1 cellular context compared by ENCODE assay signal in the genomic region with DNA sequence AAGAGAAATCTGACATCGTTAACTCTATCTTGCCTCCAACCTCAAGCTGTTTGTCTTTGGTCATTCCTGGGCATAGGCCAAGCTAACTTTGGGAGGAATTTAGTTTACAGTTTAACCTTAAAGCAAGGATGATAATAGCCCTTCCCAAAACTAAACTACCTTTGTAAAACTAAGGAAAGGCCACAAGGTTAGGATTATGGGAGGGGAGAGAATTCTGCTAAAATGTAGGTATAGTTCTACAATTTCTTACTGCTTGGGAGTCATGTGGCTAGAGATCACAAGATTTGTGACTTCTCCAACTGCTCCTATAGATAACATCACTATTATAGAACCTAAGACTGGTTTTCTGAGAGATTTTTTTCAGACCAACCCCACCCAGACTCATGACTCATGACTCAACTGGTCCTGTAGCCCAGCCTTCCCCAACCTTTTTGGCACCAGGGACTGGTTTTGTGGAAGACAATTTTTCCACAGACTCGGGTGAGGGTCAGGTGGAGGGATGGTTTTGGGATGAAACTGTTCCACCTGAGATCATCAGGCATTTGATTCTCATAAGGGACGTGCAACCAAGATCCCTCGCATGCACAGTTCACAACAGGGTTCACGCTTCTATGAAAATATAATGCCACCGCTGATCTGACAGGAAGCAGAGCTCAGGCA.
A peak's percentile ranks its signal among the peaks of the same experiment; 100 is the strongest.
TF ChIP-seq lines count a peak whose summit lies in the region.

No MANE protein-coding gene starts in this region.

TF ChIP-seq in K562, 482 proteins besides CTCF, POLR2A, EP300 and RAD21 (continued from another document and continues in another):
- TF ChIP-seq, protein P1, sequence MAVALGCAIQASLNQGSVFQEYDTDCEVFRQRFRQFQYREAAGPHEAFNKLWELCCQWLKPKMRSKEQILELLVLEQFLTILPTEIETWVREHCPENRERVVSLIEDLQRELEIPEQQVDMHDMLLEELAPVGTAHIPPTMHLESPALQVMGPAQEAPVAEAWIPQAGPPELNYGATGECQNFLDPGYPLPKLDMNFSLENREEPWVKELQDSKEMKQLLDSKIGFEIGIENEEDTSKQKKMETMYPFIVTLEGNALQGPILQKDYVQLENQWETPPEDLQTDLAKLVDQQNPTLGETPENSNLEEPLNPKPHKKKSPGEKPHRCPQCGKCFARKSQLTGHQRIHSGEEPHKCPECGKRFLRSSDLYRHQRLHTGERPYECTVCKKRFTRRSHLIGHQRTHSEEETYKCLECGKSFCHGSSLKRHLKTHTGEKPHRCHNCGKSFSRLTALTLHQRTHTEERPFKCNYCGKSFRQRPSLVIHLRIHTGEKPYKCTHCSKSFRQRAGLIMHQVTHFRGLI (CRISPR knock-in tag; IDR thresholded peaks at IDR 0.05): 0 out of 2 replicates have a peak, but pooled peaks have one; percentile 27
- 0 out of 2 replicates have a peak, but pooled peaks have one; percentile 24 for TF ChIP-seq OTX1 (CRISPR knock-in tag; IDR thresholded peaks at IDR 0.05)
- 0 out of 4 replicates have a peak, but pooled peaks of 1 of the 2 experiments have one; percentile 14 for TF ChIP-seq KDM1A (IDR thresholded peaks at IDR 0.05)
- TF ChIP-seq TAF7 (tag; IDR thresholded peaks at IDR 0.05): no peak
- TF ChIP-seq CXXC5 (CRISPR knock-in tag; IDR thresholded peaks at IDR 0.05): peak; percentile 44
- no peak for TF ChIP-seq ZNF143 (CRISPR knock-in tag; IDR thresholded peaks at IDR 0.05)
- TF ChIP-seq, protein P2, sequence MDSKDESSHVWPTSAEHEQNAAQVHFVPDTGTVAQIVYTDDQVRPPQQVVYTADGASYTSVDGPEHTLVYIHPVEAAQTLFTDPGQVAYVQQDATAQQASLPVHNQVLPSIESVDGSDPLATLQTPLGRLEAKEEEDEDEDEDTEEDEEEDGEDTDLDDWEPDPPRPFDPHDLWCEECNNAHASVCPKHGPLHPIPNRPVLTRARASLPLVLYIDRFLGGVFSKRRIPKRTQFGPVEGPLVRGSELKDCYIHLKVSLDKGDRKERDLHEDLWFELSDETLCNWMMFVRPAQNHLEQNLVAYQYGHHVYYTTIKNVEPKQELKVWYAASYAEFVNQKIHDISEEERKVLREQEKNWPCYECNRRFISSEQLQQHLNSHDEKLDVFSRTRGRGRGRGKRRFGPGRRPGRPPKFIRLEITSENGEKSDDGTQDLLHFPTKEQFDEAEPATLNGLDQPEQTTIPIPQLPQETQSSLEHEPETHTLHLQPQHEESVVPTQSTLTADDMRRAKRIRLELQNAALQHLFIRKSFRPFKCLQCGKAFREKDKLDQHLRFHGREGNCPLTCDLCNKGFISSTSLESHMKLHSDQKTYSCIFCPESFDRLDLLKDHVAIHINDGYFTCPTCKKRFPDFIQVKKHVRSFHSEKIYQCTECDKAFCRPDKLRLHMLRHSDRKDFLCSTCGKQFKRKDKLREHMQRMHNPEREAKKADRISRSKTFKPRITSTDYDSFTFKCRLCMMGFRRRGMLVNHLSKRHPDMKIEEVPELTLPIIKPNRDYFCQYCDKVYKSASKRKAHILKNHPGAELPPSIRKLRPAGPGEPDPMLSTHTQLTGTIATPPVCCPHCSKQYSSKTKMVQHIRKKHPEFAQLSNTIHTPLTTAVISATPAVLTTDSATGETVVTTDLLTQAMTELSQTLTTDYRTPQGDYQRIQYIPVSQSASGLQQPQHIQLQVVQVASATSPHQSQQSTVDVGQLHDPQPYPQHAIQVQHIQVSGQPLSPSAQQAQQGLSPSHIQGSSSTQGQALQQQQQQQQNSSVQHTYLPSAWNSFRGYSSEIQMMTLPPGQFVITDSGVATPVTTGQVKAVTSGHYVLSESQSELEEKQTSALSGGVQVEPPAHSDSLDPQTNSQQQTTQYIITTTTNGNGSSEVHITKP (IDR thresholded peaks at IDR 0.05; ENCODE audit: partially characterized antibody): no peak
- TF ChIP-seq ZNF23 (CRISPR knock-in tag; IDR thresholded peaks at IDR 0.05): peak; percentile 31; the same call in 1 of the 2 replicates
- TF ChIP-seq, protein P3, sequence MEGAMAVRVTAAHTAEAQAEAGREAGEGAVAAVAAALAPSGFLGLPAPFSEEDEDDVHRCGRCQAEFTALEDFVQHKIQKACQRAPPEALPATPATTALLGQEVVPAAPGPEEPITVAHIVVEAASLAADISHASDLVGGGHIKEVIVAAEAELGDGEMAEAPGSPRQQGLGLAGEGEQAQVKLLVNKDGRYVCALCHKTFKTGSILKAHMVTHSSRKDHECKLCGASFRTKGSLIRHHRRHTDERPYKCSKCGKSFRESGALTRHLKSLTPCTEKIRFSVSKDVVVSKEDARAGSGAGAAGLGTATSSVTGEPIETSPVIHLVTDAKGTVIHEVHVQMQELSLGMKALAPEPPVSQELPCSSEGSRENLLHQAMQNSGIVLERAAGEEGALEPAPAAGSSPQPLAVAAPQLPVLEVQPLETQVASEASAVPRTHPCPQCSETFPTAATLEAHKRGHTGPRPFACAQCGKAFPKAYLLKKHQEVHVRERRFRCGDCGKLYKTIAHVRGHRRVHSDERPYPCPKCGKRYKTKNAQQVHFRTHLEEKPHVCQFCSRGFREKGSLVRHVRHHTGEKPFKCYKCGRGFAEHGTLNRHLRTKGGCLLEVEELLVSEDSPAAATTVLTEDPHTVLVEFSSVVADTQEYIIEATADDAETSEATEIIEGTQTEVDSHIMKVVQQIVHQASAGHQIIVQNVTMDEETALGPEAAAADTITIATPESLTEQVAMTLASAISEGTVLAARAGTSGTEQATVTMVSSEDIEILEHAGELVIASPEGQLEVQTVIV (CRISPR knock-in tag; IDR thresholded peaks at IDR 0.05; ENCODE audit: borderline replicate concordance): peak; percentile 43; the same call in 1 of the 2 replicates
- TF ChIP-seq, protein P4, sequence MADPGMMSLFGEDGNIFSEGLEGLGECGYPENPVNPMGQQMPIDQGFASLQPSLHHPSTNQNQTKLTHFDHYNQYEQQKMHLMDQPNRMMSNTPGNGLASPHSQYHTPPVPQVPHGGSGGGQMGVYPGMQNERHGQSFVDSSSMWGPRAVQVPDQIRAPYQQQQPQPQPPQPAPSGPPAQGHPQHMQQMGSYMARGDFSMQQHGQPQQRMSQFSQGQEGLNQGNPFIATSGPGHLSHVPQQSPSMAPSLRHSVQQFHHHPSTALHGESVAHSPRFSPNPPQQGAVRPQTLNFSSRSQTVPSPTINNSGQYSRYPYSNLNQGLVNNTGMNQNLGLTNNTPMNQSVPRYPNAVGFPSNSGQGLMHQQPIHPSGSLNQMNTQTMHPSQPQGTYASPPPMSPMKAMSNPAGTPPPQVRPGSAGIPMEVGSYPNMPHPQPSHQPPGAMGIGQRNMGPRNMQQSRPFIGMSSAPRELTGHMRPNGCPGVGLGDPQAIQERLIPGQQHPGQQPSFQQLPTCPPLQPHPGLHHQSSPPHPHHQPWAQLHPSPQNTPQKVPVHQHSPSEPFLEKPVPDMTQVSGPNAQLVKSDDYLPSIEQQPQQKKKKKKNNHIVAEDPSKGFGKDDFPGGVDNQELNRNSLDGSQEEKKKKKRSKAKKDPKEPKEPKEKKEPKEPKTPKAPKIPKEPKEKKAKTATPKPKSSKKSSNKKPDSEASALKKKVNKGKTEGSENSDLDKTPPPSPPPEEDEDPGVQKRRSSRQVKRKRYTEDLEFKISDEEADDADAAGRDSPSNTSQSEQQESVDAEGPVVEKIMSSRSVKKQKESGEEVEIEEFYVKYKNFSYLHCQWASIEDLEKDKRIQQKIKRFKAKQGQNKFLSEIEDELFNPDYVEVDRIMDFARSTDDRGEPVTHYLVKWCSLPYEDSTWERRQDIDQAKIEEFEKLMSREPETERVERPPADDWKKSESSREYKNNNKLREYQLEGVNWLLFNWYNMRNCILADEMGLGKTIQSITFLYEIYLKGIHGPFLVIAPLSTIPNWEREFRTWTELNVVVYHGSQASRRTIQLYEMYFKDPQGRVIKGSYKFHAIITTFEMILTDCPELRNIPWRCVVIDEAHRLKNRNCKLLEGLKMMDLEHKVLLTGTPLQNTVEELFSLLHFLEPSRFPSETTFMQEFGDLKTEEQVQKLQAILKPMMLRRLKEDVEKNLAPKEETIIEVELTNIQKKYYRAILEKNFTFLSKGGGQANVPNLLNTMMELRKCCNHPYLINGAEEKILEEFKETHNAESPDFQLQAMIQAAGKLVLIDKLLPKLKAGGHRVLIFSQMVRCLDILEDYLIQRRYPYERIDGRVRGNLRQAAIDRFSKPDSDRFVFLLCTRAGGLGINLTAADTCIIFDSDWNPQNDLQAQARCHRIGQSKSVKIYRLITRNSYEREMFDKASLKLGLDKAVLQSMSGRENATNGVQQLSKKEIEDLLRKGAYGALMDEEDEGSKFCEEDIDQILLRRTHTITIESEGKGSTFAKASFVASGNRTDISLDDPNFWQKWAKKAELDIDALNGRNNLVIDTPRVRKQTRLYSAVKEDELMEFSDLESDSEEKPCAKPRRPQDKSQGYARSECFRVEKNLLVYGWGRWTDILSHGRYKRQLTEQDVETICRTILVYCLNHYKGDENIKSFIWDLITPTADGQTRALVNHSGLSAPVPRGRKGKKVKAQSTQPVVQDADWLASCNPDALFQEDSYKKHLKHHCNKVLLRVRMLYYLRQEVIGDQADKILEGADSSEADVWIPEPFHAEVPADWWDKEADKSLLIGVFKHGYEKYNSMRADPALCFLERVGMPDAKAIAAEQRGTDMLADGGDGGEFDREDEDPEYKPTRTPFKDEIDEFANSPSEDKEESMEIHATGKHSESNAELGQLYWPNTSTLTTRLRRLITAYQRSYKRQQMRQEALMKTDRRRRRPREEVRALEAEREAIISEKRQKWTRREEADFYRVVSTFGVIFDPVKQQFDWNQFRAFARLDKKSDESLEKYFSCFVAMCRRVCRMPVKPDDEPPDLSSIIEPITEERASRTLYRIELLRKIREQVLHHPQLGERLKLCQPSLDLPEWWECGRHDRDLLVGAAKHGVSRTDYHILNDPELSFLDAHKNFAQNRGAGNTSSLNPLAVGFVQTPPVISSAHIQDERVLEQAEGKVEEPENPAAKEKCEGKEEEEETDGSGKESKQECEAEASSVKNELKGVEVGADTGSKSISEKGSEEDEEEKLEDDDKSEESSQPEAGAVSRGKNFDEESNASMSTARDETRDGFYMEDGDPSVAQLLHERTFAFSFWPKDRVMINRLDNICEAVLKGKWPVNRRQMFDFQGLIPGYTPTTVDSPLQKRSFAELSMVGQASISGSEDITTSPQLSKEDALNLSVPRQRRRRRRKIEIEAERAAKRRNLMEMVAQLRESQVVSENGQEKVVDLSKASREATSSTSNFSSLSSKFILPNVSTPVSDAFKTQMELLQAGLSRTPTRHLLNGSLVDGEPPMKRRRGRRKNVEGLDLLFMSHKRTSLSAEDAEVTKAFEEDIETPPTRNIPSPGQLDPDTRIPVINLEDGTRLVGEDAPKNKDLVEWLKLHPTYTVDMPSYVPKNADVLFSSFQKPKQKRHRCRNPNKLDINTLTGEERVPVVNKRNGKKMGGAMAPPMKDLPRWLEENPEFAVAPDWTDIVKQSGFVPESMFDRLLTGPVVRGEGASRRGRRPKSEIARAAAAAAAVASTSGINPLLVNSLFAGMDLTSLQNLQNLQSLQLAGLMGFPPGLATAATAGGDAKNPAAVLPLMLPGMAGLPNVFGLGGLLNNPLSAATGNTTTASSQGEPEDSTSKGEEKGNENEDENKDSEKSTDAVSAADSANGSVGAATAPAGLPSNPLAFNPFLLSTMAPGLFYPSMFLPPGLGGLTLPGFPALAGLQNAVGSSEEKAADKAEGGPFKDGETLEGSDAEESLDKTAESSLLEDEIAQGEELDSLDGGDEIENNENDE (IDR thresholded peaks at IDR 0.05; ENCODE audit: low read depth, low read length): no peak
- TF ChIP-seq, protein P5, sequence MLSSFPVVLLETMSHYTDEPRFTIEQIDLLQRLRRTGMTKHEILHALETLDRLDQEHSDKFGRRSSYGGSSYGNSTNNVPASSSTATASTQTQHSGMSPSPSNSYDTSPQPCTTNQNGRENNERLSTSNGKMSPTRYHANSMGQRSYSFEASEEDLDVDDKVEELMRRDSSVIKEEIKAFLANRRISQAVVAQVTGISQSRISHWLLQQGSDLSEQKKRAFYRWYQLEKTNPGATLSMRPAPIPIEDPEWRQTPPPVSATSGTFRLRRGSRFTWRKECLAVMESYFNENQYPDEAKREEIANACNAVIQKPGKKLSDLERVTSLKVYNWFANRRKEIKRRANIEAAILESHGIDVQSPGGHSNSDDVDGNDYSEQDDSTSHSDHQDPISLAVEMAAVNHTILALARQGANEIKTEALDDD (IDR thresholded peaks at IDR 0.05): peak; percentile 92
- no peak for TF ChIP-seq NFE2 (IDR thresholded peaks at IDR 0.05; ENCODE audit: low read depth)
- peak; percentile 61 for TF ChIP-seq SMAD4 (CRISPR knock-in tag; conservative IDR thresholded peaks at IDR 0.05)
- TF ChIP-seq ZNF224 (CRISPR knock-in tag; IDR thresholded peaks at IDR 0.05): no peak
- peak; percentile 36; the same call in 1 of the 2 replicates for TF ChIP-seq BACH1 (tag; IDR thresholded peaks at IDR 0.05)
- no peak for TF ChIP-seq PHB2 (IDR thresholded peaks at IDR 0.05; ENCODE audit: low read depth)
- TF ChIP-seq, protein P6, sequence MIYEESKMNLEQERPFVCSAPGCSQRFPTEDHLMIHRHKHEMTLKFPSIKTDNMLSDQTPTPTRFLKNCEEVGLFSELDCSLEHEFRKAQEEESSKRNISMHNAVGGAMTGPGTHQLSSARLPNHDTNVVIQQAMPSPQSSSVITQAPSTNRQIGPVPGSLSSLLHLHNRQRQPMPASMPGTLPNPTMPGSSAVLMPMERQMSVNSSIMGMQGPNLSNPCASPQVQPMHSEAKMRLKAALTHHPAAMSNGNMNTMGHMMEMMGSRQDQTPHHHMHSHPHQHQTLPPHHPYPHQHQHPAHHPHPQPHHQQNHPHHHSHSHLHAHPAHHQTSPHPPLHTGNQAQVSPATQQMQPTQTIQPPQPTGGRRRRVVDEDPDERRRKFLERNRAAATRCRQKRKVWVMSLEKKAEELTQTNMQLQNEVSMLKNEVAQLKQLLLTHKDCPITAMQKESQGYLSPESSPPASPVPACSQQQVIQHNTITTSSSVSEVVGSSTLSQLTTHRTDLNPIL (CRISPR knock-in tag; IDR thresholded peaks at IDR 0.05): peak; percentile 60; the same call in 1 of the 2 replicates
- peak in 1 of 2 experiments; percentile 50; a peak in 1 of 4 replicates for TF ChIP-seq RCOR1 (IDR thresholded peaks at IDR 0.05; ENCODE audit: borderline replicate concordance in 1 of 2, low read depth in 2 of 2, low read length in 2 of 2)
- TF ChIP-seq ZBTB17 (CRISPR knock-in tag; IDR thresholded peaks at IDR 0.05): 0 out of 2 replicates have a peak, but pooled peaks have one; percentile 42
- 0 out of 2 replicates have a peak, but pooled peaks have one; percentile 38 for TF ChIP-seq TEAD2 (tag; IDR thresholded peaks at IDR 0.05)
- TF ChIP-seq ZNF384 (IDR thresholded peaks at IDR 0.05; ENCODE audit: low read depth, low read length): peak; percentile 59; the same call in 1 of the 2 replicates
- TF ChIP-seq MEF2D (tag; conservative IDR thresholded peaks at IDR 0.05; ENCODE audit: low read depth): 0 out of 2 replicates have a peak, but pooled peaks have one; percentile 16
- TF ChIP-seq, protein P7, sequence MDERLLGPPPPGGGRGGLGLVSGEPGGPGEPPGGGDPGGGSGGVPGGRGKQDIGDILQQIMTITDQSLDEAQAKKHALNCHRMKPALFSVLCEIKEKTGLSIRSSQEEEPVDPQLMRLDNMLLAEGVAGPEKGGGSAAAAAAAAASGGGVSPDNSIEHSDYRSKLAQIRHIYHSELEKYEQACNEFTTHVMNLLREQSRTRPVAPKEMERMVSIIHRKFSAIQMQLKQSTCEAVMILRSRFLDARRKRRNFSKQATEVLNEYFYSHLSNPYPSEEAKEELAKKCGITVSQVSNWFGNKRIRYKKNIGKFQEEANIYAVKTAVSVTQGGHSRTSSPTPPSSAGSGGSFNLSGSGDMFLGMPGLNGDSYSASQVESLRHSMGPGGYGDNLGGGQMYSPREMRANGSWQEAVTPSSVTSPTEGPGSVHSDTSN (CRISPR knock-in tag; IDR thresholded peaks at IDR 0.05; ENCODE audit: low read depth): no peak
- TF ChIP-seq, protein P7 (tag; conservative IDR thresholded peaks at IDR 0.05; ENCODE audit: low read depth): peak; percentile 36; the same call in 1 of the 2 replicates
